In the genomic region with DNA sequence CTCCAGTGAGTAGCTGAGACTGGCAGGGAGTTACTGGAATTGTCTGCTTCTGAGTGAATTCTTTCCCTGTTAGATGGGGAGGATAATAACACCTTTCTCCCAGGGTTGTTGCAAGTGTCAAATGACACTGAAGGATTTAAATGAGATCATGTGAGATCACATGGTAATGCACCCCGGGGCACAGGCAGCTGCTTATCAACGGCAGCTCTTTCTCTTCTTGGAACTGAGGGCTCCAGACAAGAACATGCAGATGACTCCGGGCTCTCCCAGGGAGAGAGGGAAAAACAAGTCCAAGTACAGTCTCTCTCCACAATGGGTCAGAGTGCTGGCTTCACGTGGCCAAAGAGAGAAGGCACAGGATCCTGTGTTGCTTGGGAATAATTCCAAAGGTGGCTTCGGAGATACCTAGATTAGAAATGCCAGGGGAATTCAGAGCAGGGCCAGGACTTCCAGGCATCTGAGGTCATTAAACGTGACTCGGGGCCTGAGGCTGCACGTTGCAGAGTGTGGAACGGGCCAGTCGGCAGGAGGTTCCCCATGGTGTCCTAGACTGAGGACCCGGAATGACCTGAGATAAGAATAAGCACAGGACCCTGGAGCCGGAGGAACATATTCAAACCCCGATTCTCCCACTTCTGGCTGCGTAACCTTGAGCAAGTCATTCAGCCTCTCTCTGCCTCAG, we compare ENCODE assay signal across 11 cellular contexts.
A peak's percentile ranks its signal among the peaks of the same experiment; 100 is the strongest.
DNase-seq lines count a peak whose midpoint lies in the region; ATAC-seq and TF ChIP-seq lines count a peak whose summit lies in the region.
"Had no signal": no experiment of that assay in that cellular context is flagged by ENCODE, and none has a peak within 500 bp of the region (broad histone marks: within the 10 kb centered on the region; RNA-seq: fewer than 3 reads in every experiment).

No MANE protein-coding gene starts in this region.

- no peak for ATAC-seq in HG03045 (IDR thresholded peaks at IDR 0.05; ENCODE audit: unreplicated experiment)
- ATAC-seq: activated naive CD4-positive, alpha-beta T cell treated with anti-CD3 and anti-CD28 coated beads, Interleukin-2, amount 50 U/mL, for 72 hours had no signal

- H3K79me2 ChIP-seq in parathyroid adenoma: no peaks in the 10 kb centered on the region

- TF ChIP-seq CTCF in parathyroid adenoma (IDR thresholded peaks at IDR 0.05): no peak

- no peaks in the 10 kb centered on the region for H3K9me3 ChIP-seq in parathyroid adenoma (ENCODE audit: control insufficient read depth, low read length)

- H3K36me3 ChIP-seq in parathyroid adenoma (ENCODE audit: control insufficient read depth, insufficient read depth, low read length): no peaks in the 10 kb centered on the region

- H3K4me2 ChIP-seq in parathyroid adenoma (ENCODE audit: low read length): no peak overlapping the region

- H3K9ac ChIP-seq in parathyroid adenoma: no peak overlapping the region

- H3K4me3 ChIP-seq in parathyroid adenoma (ENCODE audit: low read depth, low read length): no peak overlapping the region

- H2AFZ ChIP-seq in parathyroid adenoma: peak overlapping the region; percentile 74

- H3K27me3 ChIP-seq in parathyroid adenoma (ENCODE audit: control insufficient read depth, insufficient read depth, low read length): no peaks in the 10 kb centered on the region

- peaks cover 20% of the 10 kb centered on the region for H3K4me1 ChIP-seq in parathyroid adenoma

- DNase-seq in LHCN-M2 (ENCODE audit: low read depth) (peak; percentile 10), NCI-H69 (lab: John Stamatoyannopoulos, UW) (peak; percentile 90), epidermal melanocyte (ENCODE audit: insufficient read length, low spot score) (peak; percentile 96), NCI-H1436 (lab: John Stamatoyannopoulos, UW) (no peak), germinal center (ENCODE audit: low spot score) (no peak)
- DNase-seq: activated CD4-positive, alpha-beta T cell treated with anti-CD3 and anti-CD28 coated beads for 1 hour; naive B cell; small intestine had no signal

- peak overlapping the region; percentile 49 for H3K27ac ChIP-seq in parathyroid adenoma

Comparison
In these comparisons a context has a peak if more than half of its experiments do, and no peak if none do; other contexts are left out.
1. DNase-seq: peak in LHCN-M2 (single experiment), NCI-H69 (single experiment) and epidermal melanocyte (single experiment); none in NCI-H1436 (single experiment) and germinal center (single experiment).